ENCODE assay signal across 8 cellular contexts in the genomic region with DNA sequence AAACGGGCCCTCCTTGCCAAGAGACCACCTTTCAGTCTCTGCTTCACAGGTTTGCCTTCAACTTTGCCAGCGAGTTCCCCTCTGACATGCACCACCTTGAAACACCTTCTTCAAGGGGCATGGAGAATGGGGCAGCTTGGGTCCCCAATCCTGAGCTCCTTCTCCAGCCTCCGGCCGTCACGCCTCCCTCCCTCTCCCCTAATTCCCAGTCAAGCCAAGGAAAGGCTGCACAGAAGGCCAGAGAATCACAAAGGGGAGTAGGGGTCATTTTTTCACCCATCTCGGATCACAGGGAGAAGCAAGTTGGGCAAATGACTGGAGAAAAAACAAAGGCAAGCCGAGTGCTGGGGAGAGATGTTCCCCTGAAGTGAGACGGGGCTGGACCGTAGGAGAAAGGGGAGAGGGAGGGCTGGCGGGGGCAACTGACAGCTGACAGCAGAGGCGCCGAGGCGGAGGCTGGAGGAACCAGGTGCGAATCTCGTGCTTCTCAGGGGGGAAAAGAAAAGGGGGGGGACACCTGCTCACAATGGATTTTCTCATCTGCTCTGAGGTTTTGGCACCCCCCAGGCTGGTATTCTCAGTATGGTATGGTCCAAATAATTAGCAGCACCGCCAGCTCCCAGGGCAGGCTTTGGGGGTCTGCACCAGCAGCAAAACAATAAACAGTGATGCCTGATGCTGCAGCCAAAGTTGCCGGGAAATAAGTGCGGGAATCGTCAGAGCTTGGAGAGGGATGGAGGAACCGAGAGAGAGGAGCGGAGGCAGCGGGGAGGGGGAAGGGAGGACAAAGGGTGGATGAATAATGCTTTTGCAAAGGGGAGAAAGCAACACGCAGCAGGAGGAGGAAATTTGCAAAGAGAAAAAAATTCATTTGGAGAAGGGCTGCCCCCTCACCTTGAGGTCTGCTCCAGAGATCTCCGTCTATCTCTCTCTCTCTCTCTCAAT. TPM values are rescaled to one million over a fixed set of nuclear protein-coding genes. Genes with fewer than 3 reads are reported as not detected.
A peak's percentile ranks its signal among the peaks of the same experiment; 100 is the strongest.
DNase-seq lines count a peak whose midpoint lies in the region; ATAC-seq, FAIRE-seq and TF ChIP-seq lines count a peak whose summit lies in the region.

No MANE protein-coding gene starts in this region.

- peaks cover 21% of the 10 kb centered on the region for H3K27me3 Mint-ChIP-seq in neural progenitor cell (ENCODE audit: insufficient read depth, low read depth)

- H3K9me3 ChIP-seq in DOHH2 (ENCODE audit: control insufficient read depth, insufficient read depth, low read length) = no peaks in the 10 kb centered on the region
- no peaks in the 10 kb centered on the region for H3K9me3 ChIP-seq in PC-9 (ENCODE audit: insufficient read depth, low read depth)
- no peaks in the 10 kb centered on the region for H3K9me3 ChIP-seq in ectodermal cell (ENCODE audit: control insufficient read depth, low read length)
- H3K9me3 ChIP-seq in neural progenitor cell (ENCODE audit: low read depth) = no peaks in the 10 kb centered on the region

- H3K4me1 ChIP-seq in DOHH2 (ENCODE audit: control insufficient read depth, low read length) (peaks cover 31% of the 10 kb centered on the region), PC-9 (replicated peaks; ENCODE audit: insufficient read depth) (peaks cover 3% of the 10 kb centered on the region; the same call in 1 of the 2 replicates), ectodermal cell (ENCODE audit: control insufficient read depth, insufficient read depth, low read length) (peaks cover 60% of the 10 kb centered on the region), neural progenitor cell (peaks cover 80% of the 10 kb centered on the region)

- peaks cover 2% of the 10 kb centered on the region for H3K9me3 Mint-ChIP-seq in neural progenitor cell

- H3K36me3 Mint-ChIP-seq in neural progenitor cell = peaks cover 2% of the 10 kb centered on the region

- CTCF ChIA-PET in PC-9 (lab: Charles Lee) = interaction anchor here (0.7 to 1.3 kb wide), 3 partner anchors 9 to 217 kb away, joined by 4 read pairs; no protein-coding TSS in a partner anchor

- H3K27me3 ChIP-seq in DOHH2 (ENCODE audit: control insufficient read depth, low read length) (peaks cover 58% of the 10 kb centered on the region), PC-9 (ENCODE audit: insufficient read depth, low read depth) (peaks cover 53% of the 10 kb centered on the region), ectodermal cell (ENCODE audit: control insufficient read depth, insufficient read depth, low read length, poor library complexity, severe bottlenecking) (no peaks in the 10 kb centered on the region), neural progenitor cell (no peaks in the 10 kb centered on the region)

- H3K79me2 ChIP-seq in DOHH2 (ENCODE audit: control insufficient read depth, low read length) = no peaks in the 10 kb centered on the region
- H3K79me2 ChIP-seq in PC-9 (ENCODE audit: low read depth) = no peaks in the 10 kb centered on the region
- peaks cover 16% of the 10 kb centered on the region for H3K79me2 ChIP-seq in neural progenitor cell (ENCODE audit: low read depth)

- peak overlapping the region; percentile 59 for H3K4me3 ChIP-seq in DOHH2 (ENCODE audit: low read length)
- no peak overlapping the region for H3K4me3 ChIP-seq in PC-9
- H3K4me3 ChIP-seq in ectodermal cell (ENCODE audit: insufficient read depth, low read depth, low read length) = peak overlapping the region; percentile 39
- H3K4me3 ChIP-seq in neural progenitor cell = peak overlapping the region; percentile 45

- H3K4me3 Mint-ChIP-seq in neural progenitor cell = peak overlapping the region; percentile 82

- BruUV-seq in PC-9 (replicated peaks; lab: Mats Ljungman, UMichigan) = TSS peak; percentile 33

- H2AFZ ChIP-seq in PC-9 (no peak overlapping the region), neural progenitor cell (replicated peaks) (no peak overlapping the region)

- no peak for ATAC-seq in HG02763 (IDR thresholded peaks at IDR 0.05; ENCODE audit: unreplicated experiment)
- no peak for ATAC-seq in HG03045 (IDR thresholded peaks at IDR 0.05; ENCODE audit: unreplicated experiment)

- peaks cover 74% of the 10 kb centered on the region for H3K4me1 Mint-ChIP-seq in neural progenitor cell

- FAIRE-seq in urothelium cell line (lab: Jason Lieb, UNC) = no peak

- H3K27ac ChIP-seq in DOHH2 (ENCODE audit: low read depth, low read length) (no peak overlapping the region), PC-9 (no peak overlapping the region), ectodermal cell (ENCODE audit: insufficient read depth, low read depth, low read length, poor library complexity, severe bottlenecking) (peak overlapping the region; percentile 11), neural progenitor cell (peak overlapping the region; percentile 60)

- H3K4me2 ChIP-seq in DOHH2 (ENCODE audit: low read length) (peak overlapping the region; percentile 65), PC-9 (peak overlapping the region; percentile 45), neural progenitor cell (peak overlapping the region; percentile 89)

- intact Hi-C loops in PC-9 (cut with micrococcal nuclease; ENCODE audit: unreplicated experiment) = no loop called here

- DNase-seq in PC-9 (no peak), neural progenitor cell (ENCODE audit: low spot score) (peak; percentile 73), 8988T (no peak), urothelium cell line (ENCODE audit: low spot score) (no peak)

- H3K36me3 ChIP-seq in DOHH2 (ENCODE audit: control insufficient read depth, low read length) (no peaks in the 10 kb centered on the region), PC-9 (ENCODE audit: low read depth) (no peaks in the 10 kb centered on the region), ectodermal cell (ENCODE audit: control insufficient read depth, insufficient read depth, low read length) (no peaks in the 10 kb centered on the region), neural progenitor cell (no peaks in the 10 kb centered on the region)

- no peaks in the 10 kb centered on the region for H3K9me2 ChIP-seq in DOHH2 (replicated peaks; ENCODE audit: control insufficient read depth, low read length)
- no peaks in the 10 kb centered on the region for H3K9me2 ChIP-seq in PC-9 (ENCODE audit: insufficient read depth)

- POLR2A ChIA-PET in PC-9 (lab: Charles Lee; ENCODE audit: unreplicated experiment) = interaction anchor here (0.6 to 0.9 kb wide), 2 partner anchors 43 to 258 kb away, joined by 3 read pairs; no protein-coding TSS in a partner anchor

- no peak overlapping the region for H3K9ac ChIP-seq in neural progenitor cell

- H3F3A ChIP-seq in DOHH2 (ENCODE audit: control insufficient read depth, insufficient read depth) = no peaks in the 10 kb centered on the region
- no peaks in the 10 kb centered on the region; the same call in 1 of the 2 replicates for H3F3A ChIP-seq in PC-9 (ENCODE audit: insufficient read depth, low read depth)
- H3F3A ChIP-seq in neural progenitor cell (ENCODE audit: low read depth) = peaks cover 86% of the 10 kb centered on the region

- H4K20me1 ChIP-seq in DOHH2 (ENCODE audit: control insufficient read depth, insufficient read depth, low read depth, low read length) (no peaks in the 10 kb centered on the region), PC-9 (ENCODE audit: insufficient read depth) (no peaks in the 10 kb centered on the region), neural progenitor cell (ENCODE audit: low read depth) (peaks cover 72% of the 10 kb centered on the region)

- no peak for TF ChIP-seq CTCF in DOHH2 (IDR thresholded peaks at IDR 0.05; ENCODE audit: low read depth, low read length, poor library complexity, severe bottlenecking)
- TF ChIP-seq CTCF in PC-9 (conservative IDR thresholded peaks at IDR 0.05) = no peak
- TF ChIP-seq CTCF in neural progenitor cell (IDR thresholded peaks at IDR 0.05) = no peak

- 2% methylated on average over 23 to 24 of the region's 24 CpGs for WGBS in ectodermal cell, 2 experiments

- H3K27ac Mint-ChIP-seq in neural progenitor cell = peak overlapping the region; percentile 84

RNA-seq across cellular contexts. Expression of a gene that starts 0.6 kb away (rescaled TPM):
- total RNA-seq in PC-9 (2021) = 0.48 and 0.98 TPM in 2 replicates
- not detected for polyA plus RNA-seq in ectodermal cell (2013, experiment 1 of 4)
- 0.41 TPM for polyA plus RNA-seq in ectodermal cell (2013, experiment 2 of 4)
- 0.16 TPM for polyA plus RNA-seq in ectodermal cell (2013, experiment 3 of 4)
- polyA plus RNA-seq in ectodermal cell (2013, experiment 4 of 4) = 0.16 TPM
- total RNA-seq in neural progenitor cell (ENCODE audit: low replicate concordance) = 0.22 TPM in 1 of 2 replicates, not detected in the other

RNA-seq across cellular contexts. Expression of a gene that starts 8.5 kb away (rescaled TPM):
- total RNA-seq in PC-9 (2021) (23.4 and 24.2 TPM in 2 replicates), neural progenitor cell (ENCODE audit: low replicate concordance) (18.0 TPM in 2 replicates)
- 26.7 TPM for polyA plus RNA-seq in ectodermal cell (2013, experiment 1 of 4)
- polyA plus RNA-seq in ectodermal cell (2013, experiment 2 of 4) = 21.1 TPM
- 19.2 TPM for polyA plus RNA-seq in ectodermal cell (2013, experiment 3 of 4)
- polyA plus RNA-seq in ectodermal cell (2013, experiment 4 of 4) = 19.0 TPM

RNA-seq across cellular contexts. Expression of a gene that starts 18.9 kb away (rescaled TPM):
- total RNA-seq in PC-9 (2021) (94.2 and 101 TPM in 2 replicates), neural progenitor cell (ENCODE audit: low replicate concordance) (28.5 and 41.8 TPM in 2 replicates)
- 34.4 TPM for polyA plus RNA-seq in ectodermal cell (2013, experiment 1 of 4)
- 37.4 TPM for polyA plus RNA-seq in ectodermal cell (2013, experiment 2 of 4)
- polyA plus RNA-seq in ectodermal cell (2013, experiment 3 of 4) = 27.3 TPM
- polyA plus RNA-seq in ectodermal cell (2013, experiment 4 of 4) = 27.5 TPM

RNA-seq across cellular contexts. Expression of a gene that starts 51.6 kb away (rescaled TPM):
- total RNA-seq in PC-9 (2021) (3.1 TPM in 2 replicates), neural progenitor cell (ENCODE audit: low replicate concordance) (46.0 and 68.1 TPM in 2 replicates)
- polyA plus RNA-seq in ectodermal cell (2013, experiment 1 of 4) = 110 TPM
- 98.4 TPM for polyA plus RNA-seq in ectodermal cell (2013, experiment 2 of 4)
- polyA plus RNA-seq in ectodermal cell (2013, experiment 3 of 4) = 111 TPM
- polyA plus RNA-seq in ectodermal cell (2013, experiment 4 of 4) = 127 TPM

Comparison
In these comparisons a context has a peak if more than half of its experiments do, and no peak if none do; other contexts are left out.
1. H3K27ac ChIP-seq: peak in ectodermal cell (single experiment) and neural progenitor cell (single experiment); none in DOHH2 (single experiment) and PC-9 (single experiment).
2. Peak in every context shown above with its lines, with median percentiles within 50 percentile points of each other: H3K4me2 ChIP-seq.